ENCODE assay signal across 17 cellular contexts in genomic region chr6:234706-235372, GRCh38. TPM values are rescaled to one million over a fixed set of nuclear protein-coding genes. Genes with fewer than 3 reads are reported as not detected.
DNase-seq lines count a peak whose midpoint lies in the region; ATAC-seq and TF ChIP-seq lines count a peak whose summit lies in the region.
"Had no signal": no experiment of that assay in that cellular context is flagged by ENCODE, and none has a peak within 500 bp of the region (broad histone marks: within the 10 kb centered on the region; RNA-seq: fewer than 3 reads in every experiment).

No MANE protein-coding gene starts in this region.

- H3K27me3 ChIP-seq in GM06990 (replicated peaks; ENCODE audit: control insufficient read depth, insufficient read depth, low read length) = no peaks in the 10 kb centered on the region
- H3K27me3 ChIP-seq in naive thymus-derived CD4-positive, alpha-beta T cell (ENCODE audit: control insufficient read depth in 2 of 2, insufficient read depth in 2 of 2, low read length in 2 of 2) = no peaks in the 10 kb centered on the region
- H3K27me3 ChIP-seq: body of pancreas, upper lobe of left lung had no signal

- no peak for ATAC-seq in activated CD4-positive, alpha-beta T cell treated with anti-CD3 and anti-CD28 coated beads for 36 hours
- ATAC-seq in activated CD8-positive, alpha-beta T cell treated with anti-CD3 and anti-CD28 coated beads for 36 hours = no peak
- ATAC-seq in naive thymus-derived CD4-positive, alpha-beta T cell = no peak
- no peak for ATAC-seq in GM21367 (IDR thresholded peaks at IDR 0.05; ENCODE audit: unreplicated experiment)
- no peak for ATAC-seq in GM21447 (IDR thresholded peaks at IDR 0.05; ENCODE audit: unreplicated experiment)
- ATAC-seq: body of pancreas had no signal

- intact Hi-C loops in activated CD4-positive, alpha-beta T cell treated with anti-CD3 and anti-CD28 coated beads for 36 hours (cut with DNase I, micrococcal nuclease) = no loop called here
- intact Hi-C loops in activated CD8-positive, alpha-beta T cell treated with anti-CD3 and anti-CD28 coated beads for 36 hours (cut with micrococcal nuclease) = no loop called here
- intact Hi-C loops in naive thymus-derived CD4-positive, alpha-beta T cell (cut with micrococcal nuclease) = loop anchor here in 1 of 2 donors (5.0 kb wide), 1 partner anchor 257 kb away; no protein-coding TSS in a partner anchor

- H3K9me3 ChIP-seq in naive thymus-derived CD4-positive, alpha-beta T cell (ENCODE audit: control insufficient read depth in 2 of 3, low read length in 3 of 3) = no peaks in the 10 kb centered on the region
- H3K9me3 ChIP-seq: body of pancreas, upper lobe of left lung had no signal

- H3K4me1 ChIP-seq in naive thymus-derived CD4-positive, alpha-beta T cell (ENCODE audit: control insufficient read depth in 2 of 2, insufficient read depth in 2 of 2, low read length in 2 of 2) = peaks cover 15 to 22% of the 10 kb centered on the region in 2 donors
- H3K4me1 ChIP-seq: body of pancreas had no signal

- peak overlapping the region; percentile 56 for H3K27ac ChIP-seq in naive thymus-derived CD4-positive, alpha-beta T cell (ENCODE audit: low read depth, low read length)
- H3K27ac ChIP-seq: body of pancreas had no signal

- TF ChIP-seq CTCF in GM06990 (IDR thresholded peaks at IDR 0.05; ENCODE audit: insufficient read depth, low read length, poor library complexity, severe bottlenecking) = peak; percentile 13
- no peak for TF ChIP-seq CTCF in activated CD8-positive, alpha-beta T cell treated with anti-CD3 and anti-CD28 coated beads for 36 hours (IDR thresholded peaks at IDR 0.05)

- H3K27me3 Mint-ChIP-seq in activated CD4-positive, alpha-beta T cell treated with anti-CD3 and anti-CD28 coated beads for 36 hours = no peaks in the 10 kb centered on the region
- no peaks in the 10 kb centered on the region for H3K27me3 Mint-ChIP-seq in activated CD8-positive, alpha-beta T cell treated with anti-CD3 and anti-CD28 coated beads for 36 hours
- H3K27me3 Mint-ChIP-seq in naive thymus-derived CD4-positive, alpha-beta T cell = no peaks in the 10 kb centered on the region

- H3K4me1 Mint-ChIP-seq in activated CD4-positive, alpha-beta T cell treated with anti-CD3 and anti-CD28 coated beads for 36 hours = peaks cover 54% of the 10 kb centered on the region
- peaks cover 59% of the 10 kb centered on the region for H3K4me1 Mint-ChIP-seq in activated CD8-positive, alpha-beta T cell treated with anti-CD3 and anti-CD28 coated beads for 36 hours (ENCODE audit: low read depth)
- peaks cover 19 to 50% (median 27%) of the 10 kb centered on the region in 7 donors for H3K4me1 Mint-ChIP-seq in naive thymus-derived CD4-positive, alpha-beta T cell

- POLR2A ChIA-PET in activated CD4-positive, alpha-beta T cell treated with anti-CD3 and anti-CD28 coated beads for 36 hours (lab: Charles Lee) = no interaction called here
- POLR2A ChIA-PET in activated CD8-positive, alpha-beta T cell treated with anti-CD3 and anti-CD28 coated beads for 36 hours (lab: Charles Lee) = no interaction called here
- POLR2A ChIA-PET in naive thymus-derived CD4-positive, alpha-beta T cell (lab: Charles Lee) = no interaction called here

- peak overlapping the region; percentile 80 for H3K27ac Mint-ChIP-seq in activated CD4-positive, alpha-beta T cell treated with anti-CD3 and anti-CD28 coated beads for 36 hours
- peak overlapping the region; percentile 87 for H3K27ac Mint-ChIP-seq in activated CD8-positive, alpha-beta T cell treated with anti-CD3 and anti-CD28 coated beads for 36 hours
- peak overlapping the region; percentile 62 to 95 (median 86) for H3K27ac Mint-ChIP-seq in naive thymus-derived CD4-positive, alpha-beta T cell

- no peak overlapping the region for H3K4me3 Mint-ChIP-seq in activated CD4-positive, alpha-beta T cell treated with anti-CD3 and anti-CD28 coated beads for 36 hours
- H3K4me3 Mint-ChIP-seq in activated CD8-positive, alpha-beta T cell treated with anti-CD3 and anti-CD28 coated beads for 36 hours = no peak overlapping the region
- H3K4me3 Mint-ChIP-seq in naive thymus-derived CD4-positive, alpha-beta T cell = peak overlapping the region in 9 of 10 donors; percentile 2 to 85 (median 62)

- H3K4me3 ChIP-seq in GM06990 (replicated peaks; ENCODE audit: low read depth, low read length) = no peak overlapping the region
- H3K4me3 ChIP-seq in naive thymus-derived CD4-positive, alpha-beta T cell (ENCODE audit: low read length) = no peak overlapping the region
- H3K4me3 ChIP-seq: body of pancreas had no signal

- H3K36me3 Mint-ChIP-seq in activated CD4-positive, alpha-beta T cell treated with anti-CD3 and anti-CD28 coated beads for 36 hours (ENCODE audit: low read depth) = no peaks in the 10 kb centered on the region
- H3K36me3 Mint-ChIP-seq in activated CD8-positive, alpha-beta T cell treated with anti-CD3 and anti-CD28 coated beads for 36 hours (ENCODE audit: low read depth) = no peaks in the 10 kb centered on the region
- peaks cover 0 to 2% (median 0%) of the 10 kb centered on the region in 5 donors for H3K36me3 Mint-ChIP-seq in naive thymus-derived CD4-positive, alpha-beta T cell

- H3K9me3 Mint-ChIP-seq in activated CD4-positive, alpha-beta T cell treated with anti-CD3 and anti-CD28 coated beads for 36 hours (ENCODE audit: low read depth) = no peaks in the 10 kb centered on the region
- no peaks in the 10 kb centered on the region for H3K9me3 Mint-ChIP-seq in activated CD8-positive, alpha-beta T cell treated with anti-CD3 and anti-CD28 coated beads for 36 hours
- no peaks in the 10 kb centered on the region for H3K9me3 Mint-ChIP-seq in naive thymus-derived CD4-positive, alpha-beta T cell

- CTCF ChIA-PET in activated CD4-positive, alpha-beta T cell treated with anti-CD3 and anti-CD28 coated beads for 36 hours (lab: Charles Lee) = interaction anchor here (1.0 to 1.1 kb wide), 2 partner anchors 17 to 19 kb away, joined by 3 to 4 read pairs; no protein-coding TSS in a partner anchor
- CTCF ChIA-PET in activated CD8-positive, alpha-beta T cell treated with anti-CD3 and anti-CD28 coated beads for 36 hours (lab: Charles Lee) = interaction anchor here (0.7 to 3.1 kb wide), 5 partner anchors 16 to 105 kb away, joined by 3 to 10 read pairs (median 3); no protein-coding TSS in a partner anchor
- CTCF ChIA-PET in naive thymus-derived CD4-positive, alpha-beta T cell (lab: Charles Lee) = no interaction called here

- no peak for DNase-seq in activated CD4-positive, alpha-beta T cell treated with anti-CD3 and anti-CD28 coated beads for 36 hours
- DNase-seq in activated CD4-positive, alpha-beta T cell treated with anti-CD3 and anti-CD28 coated beads, Interleukin-2, amount 50 U/mL, for 1 hour = no peak
- no peak for DNase-seq in GM06990 (ENCODE audit: extremely low read depth, insufficient read length)
- no peak for DNase-seq in activated CD8-positive, alpha-beta T cell treated with anti-CD3 and anti-CD28 coated beads for 36 hours
- DNase-seq in naive thymus-derived CD4-positive, alpha-beta T cell = no peak
- no peak for DNase-seq in stimulated activated CD4-positive, alpha-beta T cell treated with anti-CD3 and anti-CD28 coated beads, Interleukin-2, amount 100 ng/mL, for 24 hours
- DNase-seq: activated effector memory CD4-positive, alpha-beta T cell treated with anti-CD3 and anti-CD28 coated beads, Interleukin-2, amount 50 U/mL, for 16 hours; body of pancreas; cortex of kidney; H7; NCI-H187; posterior cingulate gyrus; SHP77; small intestine; upper lobe of left lung had no signal

- H3K36me3 ChIP-seq in GM06990 (ENCODE audit: control insufficient read depth, insufficient read depth, low read length) = no peaks in the 10 kb centered on the region
- H3K36me3 ChIP-seq in naive thymus-derived CD4-positive, alpha-beta T cell (ENCODE audit: control insufficient read depth in 2 of 3, insufficient read depth in 3 of 3, low read length in 3 of 3) = no peaks in the 10 kb centered on the region
- H3K36me3 ChIP-seq: upper lobe of left lung had no signal

RNA-seq across cellular contexts. Expression of gene DUSP22, which starts 57.4 kb away (rescaled TPM):
- total RNA-seq in activated CD4-positive, alpha-beta T cell treated with anti-CD3 and anti-CD28 coated beads for 36 hours = 10 to 100 TPM; 33.2 to 33.7 TPM
- total RNA-seq in activated CD8-positive, alpha-beta T cell treated with anti-CD3 and anti-CD28 coated beads for 36 hours = 10 to 100 TPM; 32.5 to 34.2 TPM
- total RNA-seq in naive thymus-derived CD4-positive, alpha-beta T cell = 10 to 100 TPM; 24.8 to 57.2 (median 51.0) TPM
- polyA plus RNA-seq in naive thymus-derived CD4-positive, alpha-beta T cell = 10 to 100 TPM; 30.6 to 36.6 TPM

Comparison
In these comparisons a context has a peak if more than half of its experiments do, and no peak if none do; other contexts are left out.
1. H3K4me3 Mint-ChIP-seq: peak in naive thymus-derived CD4-positive, alpha-beta T cell (9 of 10); none in activated CD4-positive, alpha-beta T cell treated with anti-CD3 and anti-CD28 coated beads for 36 hours (single experiment) and activated CD8-positive, alpha-beta T cell treated with anti-CD3 and anti-CD28 coated beads for 36 hours (single experiment).
2. Peak in every context shown above with its lines, with median percentiles within 50 percentile points of each other: H3K27ac Mint-ChIP-seq.